15 cellular contexts compared by ENCODE assay signal in genomic region chr16:51243836-51244483, GRCh38.
DNase-seq lines count a peak whose midpoint lies in the region; ATAC-seq, FAIRE-seq and TF ChIP-seq lines count a peak whose summit lies in the region.
"Had no signal": no experiment of that assay in that cellular context is flagged by ENCODE, and none has a peak within 500 bp of the region (broad histone marks: within the 10 kb centered on the region; RNA-seq: fewer than 3 reads in every experiment).

No MANE protein-coding gene starts in this region.

- peaks cover 0 to 20% (median 7%) of the 10 kb centered on the region in 4 donors for H3K27me3 ChIP-seq in pancreas
- H3K27me3 ChIP-seq: ovary, tibial artery had no signal

- TF ChIP-seq CTCF in RWPE1 (conservative IDR thresholded peaks at IDR 0.05; ENCODE audit: low read depth), result no peak
- TF ChIP-seq CTCF in pancreas (IDR thresholded peaks at IDR 0.05), result no peak

- H3K4me3 ChIP-seq in pancreas, result no peak overlapping the region
- H3K4me3 ChIP-seq: ovary, tibial artery had no signal

- peaks cover 0 to 4% (median 0%) of the 10 kb centered on the region in 3 donors for H3K4me1 ChIP-seq in pancreas
- H3K4me1 ChIP-seq: tibial artery had no signal

- DNase-seq in H4 (ENCODE audit: low spot score) (peak; percentile 46), RWPE1 (ENCODE audit: low spot score) (peak; percentile 74), fibroblast of the conjunctiva (ENCODE audit: low read depth) (peak; percentile 10), pancreas (peak in 4 of 6 donors; percentile 30 to 43 (median 38))
- DNase-seq in activated CD8-positive, alpha-beta memory T cell treated with anti-CD3 and anti-CD28 coated beads, Interleukin-2, amount 50 U/mL, for 4 hours, result no peak
- no peak for DNase-seq in activated CD4-positive, alpha-beta T cell treated with anti-CD3 and anti-CD28 coated beads, Interleukin-2, amount 50 U/mL, for 1 hour
- DNase-seq: activated naive CD8-positive, alpha-beta T cell treated with anti-CD3 and anti-CD28 coated beads for 36 hours; NCI-H1105; NCI-H2227 treated with DMSO at 0.1 percent for 48 hours; stimulated activated CD8-positive, alpha-beta memory T cell treated with anti-CD3 and anti-CD28 coated beads, Interleukin-4, amount 100 ng/mL, for 48 hours; tibial artery had no signal

- no peaks in the 10 kb centered on the region for H3K36me3 ChIP-seq in pancreas
- H3K36me3 ChIP-seq: ovary, tibial artery had no signal

- H3K27ac ChIP-seq in RWPE1 (no peak overlapping the region), pancreas (no peak overlapping the region)
- H3K27ac ChIP-seq: ovary, tibial artery had no signal

- POLR2A ChIA-PET in RWPE1 (lab: Yijun Ruan, JAX; ENCODE audit: low non-redundant PET), result no interaction called here

- CTCF ChIA-PET in RWPE1 (lab: Yijun Ruan, JAX), result no interaction called here

- H3K9me3 ChIP-seq in pancreas, result no peaks in the 10 kb centered on the region
- H3K9me3 ChIP-seq: ovary, tibial artery had no signal

- FAIRE-seq in pancreas (lab: Jason Lieb, UNC), result no peak

- intact Hi-C loops in pancreas (cut with DNase I), result no loop called here

- 5 to 6% methylated on average over 12 of the region's 12 CpGs for WGBS in pancreas, 2 donors

- ATAC-seq in pancreas (peak; percentile 93 to 97 (median 94)), GM19023 (IDR thresholded peaks at IDR 0.05; ENCODE audit: unreplicated experiment) (no peak), HG02588 (IDR thresholded peaks at IDR 0.05; ENCODE audit: unreplicated experiment) (no peak)
- ATAC-seq: activated CD4-positive, CD25-positive, alpha-beta regulatory T cell treated with anti-CD3 and anti-CD28 coated beads, Interleukin-2, amount 50 U/mL, for 24 hours had no signal

Comparison
In these comparisons a context has a peak if more than half of its experiments do, and no peak if none do; other contexts are left out.
1. DNase-seq: peak in H4 (single experiment), RWPE1 (single experiment), fibroblast of the conjunctiva (single experiment) and pancreas (4 of 6); none in activated CD8-positive, alpha-beta memory T cell treated with anti-CD3 and anti-CD28 coated beads, Interleukin-2, amount 50 U/mL, for 4 hours (single experiment) and activated CD4-positive, alpha-beta T cell treated with anti-CD3 and anti-CD28 coated beads, Interleukin-2, amount 50 U/mL, for 1 hour (single experiment).
2. ATAC-seq: peak in pancreas (4 of 4); none in GM19023 (single experiment) and HG02588 (single experiment).